In the genomic region with DNA sequence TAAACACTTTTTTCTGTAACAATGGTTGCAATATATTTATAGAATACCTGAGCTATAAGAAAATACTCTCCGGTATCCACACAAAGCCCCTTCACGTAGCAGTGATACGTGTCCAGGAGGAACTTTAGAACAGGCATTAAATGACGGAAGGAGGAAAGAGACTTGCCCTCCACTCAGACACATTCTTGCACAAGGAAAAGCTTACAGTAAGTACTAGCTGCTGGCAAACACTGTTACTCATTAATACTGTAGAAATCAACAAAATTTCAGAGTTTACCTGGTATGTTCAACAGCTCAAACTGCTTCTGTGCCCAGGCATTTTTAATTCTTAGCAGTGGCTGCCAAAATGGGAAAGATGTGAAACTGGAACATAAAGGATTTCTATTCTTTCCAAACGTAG, we compare ENCODE assay signal across 24 cellular contexts. TPM values are rescaled to one million over a fixed set of nuclear protein-coding genes. Genes with fewer than 3 reads are reported as not detected.
"Had no signal": no experiment of that assay in that cellular context is flagged by ENCODE, and none has a peak within 500 bp of the region (broad histone marks: within the 10 kb centered on the region; RNA-seq: fewer than 3 reads in every experiment).

No MANE protein-coding gene starts in this region.

- H3K27me3 ChIP-seq: colonic mucosa, esophagus squamous epithelium, gastrocnemius medialis, heart right ventricle had no signal

- H3K4me3 ChIP-seq: colonic mucosa, esophagus squamous epithelium, gastrocnemius medialis, heart right ventricle, lung had no signal

- H3K4me1 ChIP-seq: colonic mucosa, esophagus squamous epithelium, gastrocnemius medialis, heart right ventricle had no signal

- H3K36me3 ChIP-seq: colonic mucosa, esophagus squamous epithelium, gastrocnemius medialis, heart right ventricle had no signal

- ATAC-seq: effector memory CD8-positive, alpha-beta T cell; esophagus mucosa; gastrocnemius medialis; heart right ventricle; left colon; left lobe of liver; left ventricle myocardium superior had no signal

- H3K9me3 ChIP-seq: colonic mucosa, esophagus squamous epithelium, gastrocnemius medialis, heart right ventricle had no signal

- DNase-seq: colonic mucosa; cortex of kidney; effector CD8-positive, alpha-beta T cell; effector memory CD8-positive, alpha-beta T cell; endodermal cell; erythroblast; esophagus squamous epithelium; foreskin fibroblast; foreskin melanocyte; gastrocnemius medialis; glutamatergic neuron; head of caudate nucleus; heart right ventricle; hippocampal formation; left colon; left ventricle myocardium superior; mammary epithelial cell; mesendoderm; midbrain had no signal

- H3K27ac ChIP-seq: colonic mucosa, epithelial cell of prostate, esophagus squamous epithelium, gastrocnemius medialis, heart right ventricle had no signal

RNA-seq across cellular contexts. Expression of a gene that starts 41.7 kb away (rescaled TPM):
- total RNA-seq: mononuclear cell had no signal
